1 cellular context compared by ENCODE assay signal in the genomic region with DNA sequence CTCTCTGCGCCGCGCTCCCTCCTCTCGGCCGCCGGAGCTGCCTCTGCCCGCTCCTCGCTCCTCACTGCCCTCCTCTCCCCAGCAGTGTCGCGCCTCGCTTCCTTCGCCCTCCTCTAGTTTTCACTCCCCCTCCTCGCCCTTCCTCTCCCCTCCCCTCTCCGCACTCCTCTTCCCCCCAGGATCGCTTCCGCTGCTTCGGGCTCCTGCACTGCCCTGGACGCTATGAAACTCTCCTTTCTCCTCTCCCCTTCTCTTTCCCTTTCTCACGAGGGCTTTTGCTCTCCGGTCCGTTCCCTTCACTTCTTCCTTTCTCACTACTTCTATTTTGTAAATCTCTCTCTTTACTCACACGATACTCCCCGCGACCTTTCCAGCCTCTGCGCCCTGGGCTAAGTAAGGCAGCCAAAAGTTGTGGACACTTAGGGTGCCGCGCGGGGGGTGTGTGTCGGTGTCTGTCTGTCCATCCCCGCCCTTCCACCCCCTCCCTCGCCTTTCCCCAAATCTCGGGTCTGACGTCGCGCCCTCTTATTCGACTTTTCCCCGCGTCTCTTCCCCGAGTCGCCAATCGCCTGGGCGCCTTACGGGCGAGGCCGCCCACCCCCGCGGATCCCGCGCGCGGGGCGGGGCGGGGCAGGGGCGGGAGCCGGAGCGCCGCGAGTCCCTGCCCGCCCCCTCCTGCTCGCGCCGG.
TF ChIP-seq lines count a peak whose summit lies in the region.

TSS of gene IRX3 (minus strand) at position 458 of the 688 bp plus-strand sequence. CDS start 737 bp downstream, outside the sequence.

TF ChIP-seq in HEK293, 187 proteins besides CTCF, POLR2A, EP300 and RAD21 (continued from another document and continues in another):
- TF ChIP-seq, protein P1, sequence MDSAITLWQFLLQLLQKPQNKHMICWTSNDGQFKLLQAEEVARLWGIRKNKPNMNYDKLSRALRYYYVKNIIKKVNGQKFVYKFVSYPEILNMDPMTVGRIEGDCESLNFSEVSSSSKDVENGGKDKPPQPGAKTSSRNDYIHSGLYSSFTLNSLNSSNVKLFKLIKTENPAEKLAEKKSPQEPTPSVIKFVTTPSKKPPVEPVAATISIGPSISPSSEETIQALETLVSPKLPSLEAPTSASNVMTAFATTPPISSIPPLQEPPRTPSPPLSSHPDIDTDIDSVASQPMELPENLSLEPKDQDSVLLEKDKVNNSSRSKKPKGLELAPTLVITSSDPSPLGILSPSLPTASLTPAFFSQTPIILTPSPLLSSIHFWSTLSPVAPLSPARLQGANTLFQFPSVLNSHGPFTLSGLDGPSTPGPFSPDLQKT (IDR thresholded peaks at IDR 0.05; ENCODE audit: borderline replicate concordance, low read depth, low read length) = no peak
- TF ChIP-seq, protein P2, sequence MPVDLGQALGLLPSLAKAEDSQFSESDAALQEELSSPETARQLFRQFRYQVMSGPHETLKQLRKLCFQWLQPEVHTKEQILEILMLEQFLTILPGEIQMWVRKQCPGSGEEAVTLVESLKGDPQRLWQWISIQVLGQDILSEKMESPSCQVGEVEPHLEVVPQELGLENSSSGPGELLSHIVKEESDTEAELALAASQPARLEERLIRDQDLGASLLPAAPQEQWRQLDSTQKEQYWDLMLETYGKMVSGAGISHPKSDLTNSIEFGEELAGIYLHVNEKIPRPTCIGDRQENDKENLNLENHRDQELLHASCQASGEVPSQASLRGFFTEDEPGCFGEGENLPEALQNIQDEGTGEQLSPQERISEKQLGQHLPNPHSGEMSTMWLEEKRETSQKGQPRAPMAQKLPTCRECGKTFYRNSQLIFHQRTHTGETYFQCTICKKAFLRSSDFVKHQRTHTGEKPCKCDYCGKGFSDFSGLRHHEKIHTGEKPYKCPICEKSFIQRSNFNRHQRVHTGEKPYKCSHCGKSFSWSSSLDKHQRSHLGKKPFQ (tag by site-specific recombination; IDR thresholded peaks at IDR 0.05) = no peak
- no peak for TF ChIP-seq ZNF211 (tag by site-specific recombination; IDR thresholded peaks at IDR 0.05; ENCODE audit: low read depth)
- no peak for TF ChIP-seq TSHZ1 (tag by site-specific recombination; IDR thresholded peaks at IDR 0.05; ENCODE audit: borderline replicate concordance)
- no peak for TF ChIP-seq ZNF138 (tag by site-specific recombination; IDR thresholded peaks at IDR 0.05; ENCODE audit: borderline replicate concordance)
- no peak for TF ChIP-seq BCL6B (tag by site-specific recombination; IDR thresholded peaks at IDR 0.05)
- TF ChIP-seq ZNF677 (tag by site-specific recombination; IDR thresholded peaks at IDR 0.05) = no peak
- TF ChIP-seq ZNF148 (tag by site-specific recombination; IDR thresholded peaks at IDR 0.05; ENCODE audit: borderline replicate concordance) = no peak
- no peak for TF ChIP-seq ZNF140 (tag by site-specific recombination; IDR thresholded peaks at IDR 0.05)
- TF ChIP-seq, protein P3, sequence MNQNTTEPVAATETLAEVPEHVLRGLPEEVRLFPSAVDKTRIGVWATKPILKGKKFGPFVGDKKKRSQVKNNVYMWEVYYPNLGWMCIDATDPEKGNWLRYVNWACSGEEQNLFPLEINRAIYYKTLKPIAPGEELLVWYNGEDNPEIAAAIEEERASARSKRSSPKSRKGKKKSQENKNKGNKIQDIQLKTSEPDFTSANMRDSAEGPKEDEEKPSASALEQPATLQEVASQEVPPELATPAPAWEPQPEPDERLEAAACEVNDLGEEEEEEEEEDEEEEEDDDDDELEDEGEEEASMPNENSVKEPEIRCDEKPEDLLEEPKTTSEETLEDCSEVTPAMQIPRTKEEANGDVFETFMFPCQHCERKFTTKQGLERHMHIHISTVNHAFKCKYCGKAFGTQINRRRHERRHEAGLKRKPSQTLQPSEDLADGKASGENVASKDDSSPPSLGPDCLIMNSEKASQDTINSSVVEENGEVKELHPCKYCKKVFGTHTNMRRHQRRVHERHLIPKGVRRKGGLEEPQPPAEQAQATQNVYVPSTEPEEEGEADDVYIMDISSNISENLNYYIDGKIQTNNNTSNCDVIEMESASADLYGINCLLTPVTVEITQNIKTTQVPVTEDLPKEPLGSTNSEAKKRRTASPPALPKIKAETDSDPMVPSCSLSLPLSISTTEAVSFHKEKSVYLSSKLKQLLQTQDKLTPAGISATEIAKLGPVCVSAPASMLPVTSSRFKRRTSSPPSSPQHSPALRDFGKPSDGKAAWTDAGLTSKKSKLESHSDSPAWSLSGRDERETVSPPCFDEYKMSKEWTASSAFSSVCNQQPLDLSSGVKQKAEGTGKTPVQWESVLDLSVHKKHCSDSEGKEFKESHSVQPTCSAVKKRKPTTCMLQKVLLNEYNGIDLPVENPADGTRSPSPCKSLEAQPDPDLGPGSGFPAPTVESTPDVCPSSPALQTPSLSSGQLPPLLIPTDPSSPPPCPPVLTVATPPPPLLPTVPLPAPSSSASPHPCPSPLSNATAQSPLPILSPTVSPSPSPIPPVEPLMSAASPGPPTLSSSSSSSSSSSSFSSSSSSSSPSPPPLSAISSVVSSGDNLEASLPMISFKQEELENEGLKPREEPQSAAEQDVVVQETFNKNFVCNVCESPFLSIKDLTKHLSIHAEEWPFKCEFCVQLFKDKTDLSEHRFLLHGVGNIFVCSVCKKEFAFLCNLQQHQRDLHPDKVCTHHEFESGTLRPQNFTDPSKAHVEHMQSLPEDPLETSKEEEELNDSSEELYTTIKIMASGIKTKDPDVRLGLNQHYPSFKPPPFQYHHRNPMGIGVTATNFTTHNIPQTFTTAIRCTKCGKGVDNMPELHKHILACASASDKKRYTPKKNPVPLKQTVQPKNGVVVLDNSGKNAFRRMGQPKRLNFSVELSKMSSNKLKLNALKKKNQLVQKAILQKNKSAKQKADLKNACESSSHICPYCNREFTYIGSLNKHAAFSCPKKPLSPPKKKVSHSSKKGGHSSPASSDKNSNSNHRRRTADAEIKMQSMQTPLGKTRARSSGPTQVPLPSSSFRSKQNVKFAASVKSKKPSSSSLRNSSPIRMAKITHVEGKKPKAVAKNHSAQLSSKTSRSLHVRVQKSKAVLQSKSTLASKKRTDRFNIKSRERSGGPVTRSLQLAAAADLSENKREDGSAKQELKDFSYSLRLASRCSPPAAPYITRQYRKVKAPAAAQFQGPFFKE (tag by site-specific recombination; IDR thresholded peaks at IDR 0.05; ENCODE audit: borderline replicate concordance) = peak; percentile 86; the same call in 1 of the 2 replicates
- TF ChIP-seq ZNF837 (tag by site-specific recombination; IDR thresholded peaks at IDR 0.05) = no peak
- no peak for TF ChIP-seq HOXC10 (CRISPR knock-in tag; IDR thresholded peaks at IDR 0.05)
- TF ChIP-seq SALL2 (tag by site-specific recombination; IDR thresholded peaks at IDR 0.05; ENCODE audit: borderline replicate concordance) = no peak
- TF ChIP-seq, protein P4, sequence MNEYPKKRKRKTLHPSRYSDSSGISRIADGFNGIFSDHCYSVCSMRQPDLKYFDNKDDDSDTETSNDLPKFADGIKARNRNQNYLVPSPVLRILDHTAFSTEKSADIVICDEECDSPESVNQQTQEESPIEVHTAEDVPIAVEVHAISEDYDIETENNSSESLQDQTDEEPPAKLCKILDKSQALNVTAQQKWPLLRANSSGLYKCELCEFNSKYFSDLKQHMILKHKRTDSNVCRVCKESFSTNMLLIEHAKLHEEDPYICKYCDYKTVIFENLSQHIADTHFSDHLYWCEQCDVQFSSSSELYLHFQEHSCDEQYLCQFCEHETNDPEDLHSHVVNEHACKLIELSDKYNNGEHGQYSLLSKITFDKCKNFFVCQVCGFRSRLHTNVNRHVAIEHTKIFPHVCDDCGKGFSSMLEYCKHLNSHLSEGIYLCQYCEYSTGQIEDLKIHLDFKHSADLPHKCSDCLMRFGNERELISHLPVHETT (tag by site-specific recombination; IDR thresholded peaks at IDR 0.05) = peak; percentile 44; the same call in 1 of the 2 replicates
- TF ChIP-seq ZNF629 (tag by site-specific recombination; IDR thresholded peaks at IDR 0.05) = peak; percentile 58
- no peak for TF ChIP-seq HOXD13 (CRISPR knock-in tag; IDR thresholded peaks at IDR 0.05; ENCODE audit: borderline replicate concordance)
- TF ChIP-seq SP7 (tag by site-specific recombination; IDR thresholded peaks at IDR 0.05) = peak; percentile 80
- no peak for TF ChIP-seq ZNF596 (tag by site-specific recombination; IDR thresholded peaks at IDR 0.05)
- TF ChIP-seq, protein P5, sequence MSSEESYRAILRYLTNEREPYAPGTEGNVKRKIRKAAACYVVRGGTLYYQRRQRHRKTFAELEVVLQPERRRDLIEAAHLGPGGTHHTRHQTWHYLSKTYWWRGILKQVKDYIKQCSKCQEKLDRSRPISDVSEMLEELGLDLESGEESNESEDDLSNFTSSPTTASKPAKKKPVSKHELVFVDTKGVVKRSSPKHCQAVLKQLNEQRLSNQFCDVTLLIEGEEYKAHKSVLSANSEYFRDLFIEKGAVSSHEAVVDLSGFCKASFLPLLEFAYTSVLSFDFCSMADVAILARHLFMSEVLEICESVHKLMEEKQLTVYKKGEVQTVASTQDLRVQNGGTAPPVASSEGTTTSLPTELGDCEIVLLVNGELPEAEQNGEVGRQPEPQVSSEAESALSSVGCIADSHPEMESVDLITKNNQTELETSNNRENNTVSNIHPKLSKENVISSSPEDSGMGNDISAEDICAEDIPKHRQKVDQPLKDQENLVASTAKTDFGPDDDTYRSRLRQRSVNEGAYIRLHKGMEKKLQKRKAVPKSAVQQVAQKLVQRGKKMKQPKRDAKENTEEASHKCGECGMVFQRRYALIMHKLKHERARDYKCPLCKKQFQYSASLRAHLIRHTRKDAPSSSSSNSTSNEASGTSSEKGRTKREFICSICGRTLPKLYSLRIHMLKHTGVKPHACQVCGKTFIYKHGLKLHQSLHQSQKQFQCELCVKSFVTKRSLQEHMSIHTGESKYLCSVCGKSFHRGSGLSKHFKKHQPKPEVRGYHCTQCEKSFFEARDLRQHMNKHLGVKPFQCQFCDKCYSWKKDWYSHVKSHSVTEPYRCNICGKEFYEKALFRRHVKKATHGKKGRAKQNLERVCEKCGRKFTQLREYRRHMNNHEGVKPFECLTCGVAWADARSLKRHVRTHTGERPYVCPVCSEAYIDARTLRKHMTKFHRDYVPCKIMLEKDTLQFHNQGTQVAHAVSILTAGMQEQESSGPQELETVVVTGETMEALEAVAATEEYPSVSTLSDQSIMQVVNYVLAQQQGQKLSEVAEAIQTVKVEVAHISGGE (tag by site-specific recombination; conservative IDR thresholded peaks at IDR 0.05; ENCODE audit: low read depth) = peak; percentile 87
- peak; percentile 100 for TF ChIP-seq ZNF366 (tag by site-specific recombination; conservative IDR thresholded peaks at IDR 0.05)
- TF ChIP-seq IKZF3 (tag by site-specific recombination; IDR thresholded peaks at IDR 0.05) = peak; percentile 42; the same call in 1 of the 2 replicates
- TF ChIP-seq ZNF223 (tag by site-specific recombination; IDR thresholded peaks at IDR 0.05) = no peak
- no peak for TF ChIP-seq ZSCAN16 (tag by site-specific recombination; IDR thresholded peaks at IDR 0.05)
